1 cellular context compared by ENCODE assay signal in the genomic region with DNA sequence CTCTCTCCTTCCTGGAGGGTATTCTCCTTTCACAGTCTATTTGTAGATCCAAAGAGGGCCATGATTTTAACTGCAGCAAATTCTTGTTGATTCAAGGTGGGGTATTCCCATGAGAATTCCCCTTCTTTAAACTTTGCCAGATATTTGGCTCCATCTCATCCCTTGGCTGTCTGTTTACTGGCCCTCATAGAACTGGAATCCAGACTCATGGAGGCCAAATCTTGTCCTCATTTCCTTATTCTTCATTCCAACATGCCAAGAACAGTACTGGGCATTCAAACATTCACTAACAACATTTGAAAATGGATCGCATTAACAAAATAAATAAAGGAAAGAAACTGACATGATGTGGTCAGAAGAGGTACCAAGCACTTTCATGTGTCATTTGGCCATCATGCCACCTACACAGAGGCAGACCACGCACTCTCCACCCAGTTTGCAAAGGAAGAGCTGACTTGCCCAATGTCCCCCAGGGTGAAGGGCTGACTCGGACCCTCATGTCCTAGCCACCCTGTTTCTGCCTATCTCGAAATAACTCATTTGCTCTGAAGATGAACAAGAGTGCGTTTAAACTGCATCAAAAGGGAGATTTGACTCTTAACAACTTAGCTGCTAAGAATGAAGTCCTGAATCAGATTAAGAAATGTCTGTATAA.
TF ChIP-seq lines count a peak whose summit lies in the region.

No MANE protein-coding gene starts in this region.

TF ChIP-seq in K562, 482 proteins besides CTCF, POLR2A, EP300 and RAD21:
- no peak for TF ChIP-seq C11orf30 (IDR thresholded peaks at IDR 0.05; ENCODE audit: low read depth)
- TF ChIP-seq XRCC3 (IDR thresholded peaks at IDR 0.05), result no peak
